ENCODE assay signal across 8 cellular contexts in genomic region chr5:179795049-179795862, GRCh38. TPM values are rescaled to one million over a fixed set of nuclear protein-coding genes. Genes with fewer than 3 reads are reported as not detected.
DNase-seq lines count a peak whose midpoint lies in the region; ATAC-seq lines count a peak whose summit lies in the region.

No MANE protein-coding gene starts in this region.

- peaks cover 5 to 20% (median 15%) of the 10 kb centered on the region in 3 donors for H3K4me1 Mint-ChIP-seq in IgD-negative memory B cell
- peaks cover 36% of the 10 kb centered on the region for H3K4me1 Mint-ChIP-seq in activated CD8-positive, alpha-beta T cell treated with anti-CD3 and anti-CD28 coated beads, Interleukin-2, amount 10 ng/mL, durations not matched to agents 7 days and 5 days (ENCODE audit: low read depth)

- H3K4me3 ChIP-seq in skeletal muscle tissue (ENCODE audit: low read length in 3 of 3): peak overlapping the region; percentile 43 to 67 (median 60)

- ATAC-seq in activated CD8-positive, alpha-beta T cell treated with anti-CD3 and anti-CD28 coated beads, Interleukin-2, amount 10 ng/mL, durations not matched to agents 7 days and 5 days: no peak
- ATAC-seq in left ventricle myocardium superior: peak; percentile 1

- H3K4me3 Mint-ChIP-seq in IgD-negative memory B cell: peak overlapping the region; percentile 72 to 80 (median 79)
- peak overlapping the region; percentile 61 for H3K4me3 Mint-ChIP-seq in activated CD8-positive, alpha-beta T cell treated with anti-CD3 and anti-CD28 coated beads, Interleukin-2, amount 10 ng/mL, durations not matched to agents 7 days and 5 days

- H3K27ac ChIP-seq in skeletal muscle tissue (ENCODE audit: low read depth, low read length): no peak overlapping the region

- no peaks in the 10 kb centered on the region for H3K9me3 Mint-ChIP-seq in IgD-negative memory B cell
- no peaks in the 10 kb centered on the region for H3K9me3 Mint-ChIP-seq in activated CD8-positive, alpha-beta T cell treated with anti-CD3 and anti-CD28 coated beads, Interleukin-2, amount 10 ng/mL, durations not matched to agents 7 days and 5 days (ENCODE audit: insufficient read depth)

- peak; percentile 56 to 72 for DNase-seq in NCI-H187 (lab: John Stamatoyannopoulos, UW)
- DNase-seq in NCI-H187 treated with DMSO at 0.1 percent for 48 hours (lab: John Stamatoyannopoulos, UW): no peak
- DNase-seq in activated CD8-positive, alpha-beta T cell treated with anti-CD3 and anti-CD28 coated beads, Interleukin-2, amount 10 ng/mL, durations not matched to agents 7 days and 5 days: no peak
- peak; percentile 42 for DNase-seq in left ventricle myocardium superior
- no peak for DNase-seq in inferior parietal cortex (ENCODE audit: extremely low spot score)
- DNase-seq in activated effector memory CD4-positive, alpha-beta T cell treated with Interleukin-2 at 50 U/mL for 16 hours: no peak

- H3K9me3 ChIP-seq in skeletal muscle tissue (ENCODE audit: control insufficient read depth in 3 of 3, low read length in 3 of 3): no peaks in the 10 kb centered on the region

- H3K4me1 ChIP-seq in skeletal muscle tissue (ENCODE audit: control insufficient read depth in 3 of 3, insufficient read depth in 3 of 3, low read length in 3 of 3): peaks cover 31 to 47% (median 43%) of the 10 kb centered on the region in 3 donors

- H3K27me3 ChIP-seq in skeletal muscle tissue (ENCODE audit: control insufficient read depth in 3 of 3, insufficient read depth in 3 of 3, low read length in 3 of 3): no peaks in the 10 kb centered on the region

- H3K36me3 ChIP-seq in skeletal muscle tissue (ENCODE audit: control insufficient read depth in 3 of 3, insufficient read depth in 3 of 3, low read length in 3 of 3): peaks cover 26 to 32% (median 31%) of the 10 kb centered on the region in 3 donors

- no peaks in the 10 kb centered on the region for H3K27me3 Mint-ChIP-seq in IgD-negative memory B cell
- no peaks in the 10 kb centered on the region for H3K27me3 Mint-ChIP-seq in activated CD8-positive, alpha-beta T cell treated with anti-CD3 and anti-CD28 coated beads, Interleukin-2, amount 10 ng/mL, durations not matched to agents 7 days and 5 days (ENCODE audit: low read depth)

- CTCF ChIA-PET in activated CD8-positive, alpha-beta T cell treated with anti-CD3 and anti-CD28 coated beads, Interleukin-2, amount 10 ng/mL, durations not matched to agents 7 days and 5 days (lab: Charles Lee): interaction anchor here (0.6 to 6.3 kb wide), 4 partner anchors 20 to 32 kb away, joined by 3 to 48 read pairs (median 8); partner anchors contain the start of gene SQSTM1

- intact Hi-C loops in left ventricle myocardium superior (cut with micrococcal nuclease): no loop called here

- H3K36me3 Mint-ChIP-seq in IgD-negative memory B cell: peaks cover 2% of the 10 kb centered on the region
- peaks cover 24% of the 10 kb centered on the region for H3K36me3 Mint-ChIP-seq in activated CD8-positive, alpha-beta T cell treated with anti-CD3 and anti-CD28 coated beads, Interleukin-2, amount 10 ng/mL, durations not matched to agents 7 days and 5 days (ENCODE audit: low read depth)

- peak overlapping the region in 2 of 3 donors; percentile 31 to 68 for H3K27ac Mint-ChIP-seq in IgD-negative memory B cell
- H3K27ac Mint-ChIP-seq in activated CD8-positive, alpha-beta T cell treated with anti-CD3 and anti-CD28 coated beads, Interleukin-2, amount 10 ng/mL, durations not matched to agents 7 days and 5 days: no peak overlapping the region

- POLR2A ChIA-PET in activated CD8-positive, alpha-beta T cell treated with anti-CD3 and anti-CD28 coated beads, Interleukin-2, amount 10 ng/mL, durations not matched to agents 7 days and 5 days (lab: Charles Lee): interaction anchor here (1.3 to 2.0 kb wide), 2 partner anchors 62 to 171 kb away, joined by 4 to 6 read pairs; partner anchors contain the start of gene HNRNPH1

- H3K9ac ChIP-seq in skeletal muscle tissue (ENCODE audit: low read depth in 1 of 3, low read length in 3 of 3): peak overlapping the region; percentile 33 to 69 (median 45)

RNA-seq across cellular contexts. Expression of gene LTC4S, which starts 1.5 kb away (rescaled TPM):
- 0.80 TPM for polyA plus RNA-seq in IgD-negative memory B cell
- 1 to 10 TPM; 3.7 to 3.8 TPM for total RNA-seq in activated CD8-positive, alpha-beta T cell treated with anti-CD3 and anti-CD28 coated beads, Interleukin-2, amount 10 ng/mL, durations not matched to agents 7 days and 5 days
- total RNA-seq in left ventricle myocardium superior (7.1 TPM), skeletal muscle tissue (3.7 TPM)

RNA-seq across cellular contexts. Expression of gene MGAT4B, which starts 11.4 kb away (rescaled TPM):
- polyA plus RNA-seq in IgD-negative memory B cell: 12.0 TPM
- 100 to 1,000 TPM in 1 of 2 experiments, 10 to 100 TPM in 1; 85.9 to 103 TPM for total RNA-seq in activated CD8-positive, alpha-beta T cell treated with anti-CD3 and anti-CD28 coated beads, Interleukin-2, amount 10 ng/mL, durations not matched to agents 7 days and 5 days
- total RNA-seq in left ventricle myocardium superior (110 TPM), skeletal muscle tissue (32.4 TPM)

RNA-seq across cellular contexts. Expression of gene SQSTM1, which starts 25.4 kb away (rescaled TPM):
- 225 TPM for polyA plus RNA-seq in IgD-negative memory B cell
- 100 to 1,000 TPM in 1 of 2 experiments, 10 to 100 TPM in 1; 100.0 to 102 TPM for total RNA-seq in activated CD8-positive, alpha-beta T cell treated with anti-CD3 and anti-CD28 coated beads, Interleukin-2, amount 10 ng/mL, durations not matched to agents 7 days and 5 days
- 434 TPM for total RNA-seq in left ventricle myocardium superior
- 54.8 TPM for total RNA-seq in skeletal muscle tissue

Comparison
In these comparisons a context has a peak if more than half of its experiments do, and no peak if none do; other contexts are left out.
1. DNase-seq: peak in NCI-H187 (2 of 2) and left ventricle myocardium superior (single experiment); none in NCI-H187 treated with DMSO at 0.1 percent for 48 hours (single experiment), activated CD8-positive, alpha-beta T cell treated with anti-CD3 and anti-CD28 coated beads, Interleukin-2, amount 10 ng/mL, durations not matched to agents 7 days and 5 days (single experiment), inferior parietal cortex (single experiment) and activated effector memory CD4-positive, alpha-beta T cell treated with Interleukin-2 at 50 U/mL for 16 hours (single experiment).